26 cellular contexts compared by ENCODE assay signal in genomic region chr2:117942958-117943672, GRCh38.
A peak's percentile ranks its signal among the peaks of the same experiment; 100 is the strongest.
DNase-seq lines count a peak whose midpoint lies in the region; ATAC-seq, FAIRE-seq and TF ChIP-seq lines count a peak whose summit lies in the region.
"Had no signal": no experiment of that assay in that cellular context is flagged by ENCODE, and none has a peak within 500 bp of the region (broad histone marks: within the 10 kb centered on the region; RNA-seq: fewer than 3 reads in every experiment).

No MANE protein-coding gene starts in this region.

- no peak overlapping the region for H3K4me3 Mint-ChIP-seq in central memory CD8-positive, alpha-beta T cell
- H3K4me3 Mint-ChIP-seq in nephron progenitor cell, result no peak overlapping the region
- H3K4me3 Mint-ChIP-seq: activated CD4-positive, alpha-beta T cell treated with anti-CD3 and anti-CD28 coated beads, Interleukin-2, amount 10 ng/mL, durations not matched to agents 7 days and 5 days; activated naive CD8-positive, alpha-beta T cell treated with anti-CD3 and anti-CD28 coated beads, Interleukin-2, amount 10 ng/mL, durations not matched to agents 7 days and 5 days; CD4-positive, alpha-beta memory T cell; naive thymus-derived CD4-positive, alpha-beta T cell; type B pancreatic cell had no signal

- WGBS in GM23248 (ENCODE audit: low coverage in 1 of 2, low lambda C conversion rate in 2 of 2, missing lambda C conversion rate in 2 of 2), 2 experiments, result 49 to 68% methylated on average over 3 of the region's 3 CpGs

- H3K4me1 ChIP-seq in GM23248 (ENCODE audit: insufficient read depth), result peaks cover 49% of the 10 kb centered on the region
- H3K4me1 ChIP-seq: stomach had no signal

- no peak for TF ChIP-seq POLR2A in GM12891 (IDR thresholded peaks at IDR 0.05; ENCODE audit: low read depth, low read length)

- H3K9ac ChIP-seq in GM23248, result peak overlapping the region; percentile 31

- H3F3A ChIP-seq in GM23248 (ENCODE audit: insufficient read depth), result peaks cover 54% of the 10 kb centered on the region

- no peak for ATAC-seq in central memory CD8-positive, alpha-beta T cell (replicated peaks; ENCODE audit: extremely low read depth, poor library complexity, severe bottlenecking)
- no peak for ATAC-seq in GM18511 (IDR thresholded peaks at IDR 0.05; ENCODE audit: unreplicated experiment)
- ATAC-seq: esophagus mucosa; left cardiac atrium; naive thymus-derived CD4-positive, alpha-beta T cell had no signal

- no peak overlapping the region for H3K4me3 ChIP-seq in AG09309 (ENCODE audit: control insufficient read depth, low read depth, low read length)
- H3K4me3 ChIP-seq in GM23248, result no peak overlapping the region
- H3K4me3 ChIP-seq: spleen, stomach had no signal

- FAIRE-seq in GM12891 (lab: Jason Lieb, UNC), result no peak
- FAIRE-seq: colon had no signal

- peak overlapping the region; percentile 73 for H3K27ac ChIP-seq in GM23248
- H3K27ac ChIP-seq: brain microvascular endothelial cell, stomach had no signal

- H3K27me3 ChIP-seq in GM23248 (replicated peaks; ENCODE audit: insufficient read depth), result no peaks in the 10 kb centered on the region
- H3K27me3 ChIP-seq: brain microvascular endothelial cell, spleen, stomach had no signal

- peak overlapping the region; percentile 20 for H3K27ac Mint-ChIP-seq in central memory CD8-positive, alpha-beta T cell (ENCODE audit: low read depth)
- H3K27ac Mint-ChIP-seq in nephron progenitor cell, result peak overlapping the region; percentile 25
- H3K27ac Mint-ChIP-seq: activated naive CD8-positive, alpha-beta T cell treated with anti-CD3 and anti-CD28 coated beads, Interleukin-2, amount 10 ng/mL, durations not matched to agents 7 days and 5 days; activated T-helper 2 cell treated with anti-CD3 and anti-CD28 coated beads, Interferon-gamma antibody, Interleukin-2, Interleukin-4, amounts not matched to agents 10 μg/mL and 5 μg/mL and 100 μg/mL, durations not matched to agents 14 hours and 24 hours and 36 hours; type B pancreatic cell had no signal

- peaks cover 58% of the 10 kb centered on the region for H3K36me3 Mint-ChIP-seq in central memory CD8-positive, alpha-beta T cell (ENCODE audit: insufficient read depth)
- H3K36me3 Mint-ChIP-seq in nephron progenitor cell (ENCODE audit: low read depth), result peaks cover 47% of the 10 kb centered on the region

- H3K4me1 Mint-ChIP-seq in central memory CD8-positive, alpha-beta T cell, result no peaks in the 10 kb centered on the region
- no peaks in the 10 kb centered on the region for H3K4me1 Mint-ChIP-seq in nephron progenitor cell
- H3K4me1 Mint-ChIP-seq: activated CD4-positive, alpha-beta T cell treated with anti-CD3 and anti-CD28 coated beads, Interleukin-2, amount 10 ng/mL, durations not matched to agents 7 days and 5 days; activated naive CD8-positive, alpha-beta T cell treated with anti-CD3 and anti-CD28 coated beads, Interleukin-2, amount 10 ng/mL, durations not matched to agents 7 days and 5 days; CD4-positive, alpha-beta memory T cell had no signal

- H3K9me3 ChIP-seq in GM23248 (ENCODE audit: low read depth), result no peaks in the 10 kb centered on the region
- H3K9me3 ChIP-seq: spleen, stomach had no signal

- H2AFZ ChIP-seq in GM23248, result no peak overlapping the region

- H3K27me3 Mint-ChIP-seq in central memory CD8-positive, alpha-beta T cell, result no peaks in the 10 kb centered on the region
- H3K27me3 Mint-ChIP-seq in nephron progenitor cell (ENCODE audit: low read depth, poor library complexity), result no peaks in the 10 kb centered on the region
- H3K27me3 Mint-ChIP-seq: activated CD4-positive, alpha-beta T cell treated with anti-CD3 and anti-CD28 coated beads, Interleukin-2, amount 10 ng/mL, durations not matched to agents 7 days and 5 days; activated naive CD8-positive, alpha-beta T cell treated with anti-CD3 and anti-CD28 coated beads, Interleukin-2, amount 10 ng/mL, durations not matched to agents 7 days and 5 days; CD4-positive, alpha-beta memory T cell; naive thymus-derived CD4-positive, alpha-beta T cell; type B pancreatic cell had no signal

- H3K36me3 ChIP-seq in GM23248 (ENCODE audit: low read depth), result peaks cover 44% of the 10 kb centered on the region

- H3K4me2 ChIP-seq in GM23248 (ENCODE audit: unreplicated experiment), result peak overlapping the region; percentile 50

- DNase-seq in AG09309 (ENCODE audit: low read depth), result peak; percentile 77
- DNase-seq in GM23248, result peak; percentile 84
- DNase-seq in central memory CD8-positive, alpha-beta T cell (ENCODE audit: low spot score in 2 of 2), result no peak
- no peak for DNase-seq in nephron progenitor cell
- DNase-seq in GM12891 (ENCODE audit: insufficient read length, low spot score), result no peak
- no peak for DNase-seq in activated naive CD4-positive, alpha-beta T cell (lab: John Stamatoyannopoulos, UW)
- DNase-seq in activated CD4-positive, alpha-beta T cell treated with anti-CD3 and anti-CD28 coated beads for 48 hours, result no peak
- DNase-seq: activated CD4-positive, alpha-beta T cell treated with anti-CD3 and anti-CD28 coated beads, Interleukin-2, amount 10 ng/mL, durations not matched to agents 7 days and 5 days; activated naive CD8-positive, alpha-beta T cell treated with anti-CD3 and anti-CD28 coated beads, Interleukin-2, amount 10 ng/mL, durations not matched to agents 7 days and 5 days; brain microvascular endothelial cell; CD4-positive, alpha-beta memory T cell; effector memory CD4-positive, alpha-beta T cell; glutamatergic neuron; left cardiac atrium; naive thymus-derived CD4-positive, alpha-beta T cell; NCI-H1105 treated with DMSO at 0.1 percent for 48 hours; NCI-H2029 treated with DMSO at 0.1 percent for 48 hours; Right ventricle myocardium superior; spleen; stimulated activated CD4-positive, alpha-beta T cell treated with anti-CD3 and anti-CD28 coated beads, Interleukin-4, amount 100 ng/mL, for 4 hours; stomach had no signal

- H3K79me2 ChIP-seq in GM23248 (ENCODE audit: insufficient read depth), result no peaks in the 10 kb centered on the region

- TF ChIP-seq CTCF in AG09309 (IDR thresholded peaks at IDR 0.05; ENCODE audit: control insufficient read depth, insufficient read depth, low read depth, low read length, missing control alignments), result no peak
- TF ChIP-seq CTCF in nephron progenitor cell (IDR thresholded peaks at IDR 0.05), result no peak

- no peaks in the 10 kb centered on the region for H3K9me3 Mint-ChIP-seq in central memory CD8-positive, alpha-beta T cell
- H3K9me3 Mint-ChIP-seq in nephron progenitor cell, result no peaks in the 10 kb centered on the region
- H3K9me3 Mint-ChIP-seq: activated CD4-positive, alpha-beta T cell treated with anti-CD3 and anti-CD28 coated beads, Interleukin-2, amount 10 ng/mL, durations not matched to agents 7 days and 5 days; activated naive CD8-positive, alpha-beta T cell treated with anti-CD3 and anti-CD28 coated beads, Interleukin-2, amount 10 ng/mL, durations not matched to agents 7 days and 5 days; activated T-helper 2 cell treated with anti-CD3 and anti-CD28 coated beads, Interferon-gamma antibody, Interleukin-2, Interleukin-4, amounts not matched to agents 10 μg/mL and 5 μg/mL and 100 μg/mL, durations not matched to agents 14 hours and 24 hours and 36 hours; type B pancreatic cell had no signal

- H4K20me1 ChIP-seq in GM23248 (ENCODE audit: insufficient read depth), result no peaks in the 10 kb centered on the region

- in situ Hi-C loops in GM23248 (cut with MboI), result no loop called here

- H3K9me2 ChIP-seq in GM23248 (ENCODE audit: insufficient read depth), result no peaks in the 10 kb centered on the region

TF ChIP-seq in GM12891, 5 proteins besides CTCF, POLR2A, EP300 and RAD21:
- TF ChIP-seq POLR2AphosphoS5 (IDR thresholded peaks at IDR 0.05; ENCODE audit: low read depth, low read length), result no peak
- no peak for TF ChIP-seq SPI1 (IDR thresholded peaks at IDR 0.05; ENCODE audit: low read depth, low read length)
- no peak for TF ChIP-seq POU2F2 (IDR thresholded peaks at IDR 0.05; ENCODE audit: low read depth, low read length)
- no peak for TF ChIP-seq PAX5 (IDR thresholded peaks at IDR 0.05; ENCODE audit: insufficient read depth, low read length, severe bottlenecking)
- no peak for TF ChIP-seq TAF1 (IDR thresholded peaks at IDR 0.05; ENCODE audit: low read depth, low read length)
TF ChIP-seq in GM12891: peak in this region for 0.

Comparison
In these comparisons a context has a peak if more than half of its experiments do, and no peak if none do; other contexts are left out.
1. DNase-seq: peak in AG09309 (single experiment) and GM23248 (single experiment); none in central memory CD8-positive, alpha-beta T cell (0 of 2), nephron progenitor cell (single experiment), GM12891 (single experiment), activated naive CD4-positive, alpha-beta T cell (0 of 4) and activated CD4-positive, alpha-beta T cell treated with anti-CD3 and anti-CD28 coated beads for 48 hours (single experiment).